ENCODE assay signal across 1 cellular context in the genomic region with DNA sequence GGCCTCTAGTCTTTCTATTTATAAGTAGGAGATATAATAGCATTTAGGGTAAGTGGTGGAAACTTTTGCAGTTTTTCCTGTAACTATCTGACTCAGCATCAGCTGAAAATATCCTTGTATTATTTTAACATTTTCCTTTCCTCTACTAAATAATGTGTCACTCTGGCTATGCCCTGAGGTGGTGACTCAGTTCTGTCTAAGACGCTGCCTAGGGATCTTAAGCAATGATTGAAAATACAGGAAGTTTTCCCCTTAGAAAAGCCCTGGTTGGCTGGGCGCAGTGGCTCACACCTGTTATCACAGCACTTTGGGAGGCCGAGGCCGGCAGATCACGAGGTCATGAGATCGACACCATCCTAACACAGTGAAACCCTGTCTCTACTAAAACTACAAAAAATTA.
TF ChIP-seq lines count a peak whose summit lies in the region.

No MANE protein-coding gene starts in this region.

TF ChIP-seq in WTC11, 78 proteins besides CTCF, POLR2A, EP300 and RAD21 (continued from another document):
- TF ChIP-seq, protein P1, sequence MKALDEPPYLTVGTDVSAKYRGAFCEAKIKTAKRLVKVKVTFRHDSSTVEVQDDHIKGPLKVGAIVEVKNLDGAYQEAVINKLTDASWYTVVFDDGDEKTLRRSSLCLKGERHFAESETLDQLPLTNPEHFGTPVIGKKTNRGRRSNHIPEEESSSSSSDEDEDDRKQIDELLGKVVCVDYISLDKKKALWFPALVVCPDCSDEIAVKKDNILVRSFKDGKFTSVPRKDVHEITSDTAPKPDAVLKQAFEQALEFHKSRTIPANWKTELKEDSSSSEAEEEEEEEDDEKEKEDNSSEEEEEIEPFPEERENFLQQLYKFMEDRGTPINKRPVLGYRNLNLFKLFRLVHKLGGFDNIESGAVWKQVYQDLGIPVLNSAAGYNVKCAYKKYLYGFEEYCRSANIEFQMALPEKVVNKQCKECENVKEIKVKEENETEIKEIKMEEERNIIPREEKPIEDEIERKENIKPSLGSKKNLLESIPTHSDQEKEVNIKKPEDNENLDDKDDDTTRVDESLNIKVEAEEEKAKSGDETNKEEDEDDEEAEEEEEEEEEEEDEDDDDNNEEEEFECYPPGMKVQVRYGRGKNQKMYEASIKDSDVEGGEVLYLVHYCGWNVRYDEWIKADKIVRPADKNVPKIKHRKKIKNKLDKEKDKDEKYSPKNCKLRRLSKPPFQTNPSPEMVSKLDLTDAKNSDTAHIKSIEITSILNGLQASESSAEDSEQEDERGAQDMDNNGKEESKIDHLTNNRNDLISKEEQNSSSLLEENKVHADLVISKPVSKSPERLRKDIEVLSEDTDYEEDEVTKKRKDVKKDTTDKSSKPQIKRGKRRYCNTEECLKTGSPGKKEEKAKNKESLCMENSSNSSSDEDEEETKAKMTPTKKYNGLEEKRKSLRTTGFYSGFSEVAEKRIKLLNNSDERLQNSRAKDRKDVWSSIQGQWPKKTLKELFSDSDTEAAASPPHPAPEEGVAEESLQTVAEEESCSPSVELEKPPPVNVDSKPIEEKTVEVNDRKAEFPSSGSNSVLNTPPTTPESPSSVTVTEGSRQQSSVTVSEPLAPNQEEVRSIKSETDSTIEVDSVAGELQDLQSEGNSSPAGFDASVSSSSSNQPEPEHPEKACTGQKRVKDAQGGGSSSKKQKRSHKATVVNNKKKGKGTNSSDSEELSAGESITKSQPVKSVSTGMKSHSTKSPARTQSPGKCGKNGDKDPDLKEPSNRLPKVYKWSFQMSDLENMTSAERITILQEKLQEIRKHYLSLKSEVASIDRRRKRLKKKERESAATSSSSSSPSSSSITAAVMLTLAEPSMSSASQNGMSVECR (CRISPR knock-in tag; IDR thresholded peaks at IDR 0.05; ENCODE audit: borderline replicate concordance) = no peak
- TF ChIP-seq NR1H2 (CRISPR knock-in tag; IDR thresholded peaks at IDR 0.05) = no peak
- no peak for TF ChIP-seq MLX (CRISPR knock-in tag; IDR thresholded peaks at IDR 0.05)
- TF ChIP-seq ZNF219 (CRISPR knock-in tag; IDR thresholded peaks at IDR 0.05; ENCODE audit: borderline replicate concordance) = no peak
- TF ChIP-seq MXD4 (CRISPR knock-in tag; IDR thresholded peaks at IDR 0.05; ENCODE audit: borderline replicate concordance) = no peak
- no peak for TF ChIP-seq ZNF423 (CRISPR knock-in tag; IDR thresholded peaks at IDR 0.05)
- no peak for TF ChIP-seq TEAD4 (CRISPR knock-in tag; IDR thresholded peaks at IDR 0.05)
TF ChIP-seq in WTC11: peak in this region for 0.
